In the genomic region with DNA sequence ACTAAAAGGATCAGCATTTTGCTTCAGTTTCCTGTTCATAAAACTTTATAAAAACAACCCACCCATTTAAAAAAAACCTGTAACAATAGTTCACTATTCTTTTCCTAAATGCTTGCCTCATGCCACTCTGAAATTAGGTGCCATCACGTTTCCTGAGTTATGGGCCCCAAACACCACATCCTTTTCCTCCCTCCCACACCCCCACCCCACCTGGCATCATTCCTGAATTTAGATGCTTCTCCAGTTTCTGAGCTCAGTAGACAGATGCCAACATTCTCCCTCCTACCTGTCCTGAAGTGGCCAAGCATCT, we compare ENCODE assay signal across 18 cellular contexts. TPM values are rescaled to one million over a fixed set of nuclear protein-coding genes. Genes with fewer than 3 reads are reported as not detected.
DNase-seq lines count a peak whose midpoint lies in the region; ATAC-seq, FAIRE-seq and TF ChIP-seq lines count a peak whose summit lies in the region.
"Had no signal": no experiment of that assay in that cellular context is flagged by ENCODE, and none has a peak within 500 bp of the region (broad histone marks: within the 10 kb centered on the region; RNA-seq: fewer than 3 reads in every experiment).

No MANE protein-coding gene starts in this region.

- H3K79me2 ChIP-seq in keratinocyte (ENCODE audit: control insufficient read depth, insufficient read depth, low read length), result no peaks in the 10 kb centered on the region

- H3K4me1 ChIP-seq in BLaER1 treated with 17β-estradiol and CSF1 and Interleukin-3, amounts not matched to agents 10 nM and 100 nM, result peaks cover 8 to 52% (median 17%) of the 10 kb centered on the region in 10 experiments; a peak in 18 of 20 replicates
- H3K4me1 ChIP-seq in keratinocyte (ENCODE audit: control insufficient read depth, extremely low read depth, insufficient read depth, low read length), result peaks cover 32% of the 10 kb centered on the region
- peaks cover 0 to 32% (median 24%) of the 10 kb centered on the region in 4 donors for H3K4me1 ChIP-seq in sigmoid colon

- WGBS in sigmoid colon, 2 donors, result 0 to 7% methylated on average over 1 of the region's 1 CpG

- H3K27me3 ChIP-seq in BLaER1 treated with 17β-estradiol and CSF1 and Interleukin-3, amounts not matched to agents 10 nM and 100 nM, result peaks cover 0 to 8% (median 0%) of the 10 kb centered on the region in 11 experiments; a peak in 1 of 22 replicates
- no peaks in the 10 kb centered on the region for H3K27me3 ChIP-seq in keratinocyte (ENCODE audit: control insufficient read depth, extremely low read depth, insufficient read depth, low read length)
- H3K27me3 ChIP-seq in sigmoid colon, result no peaks in the 10 kb centered on the region

- H2AFZ ChIP-seq in keratinocyte (ENCODE audit: control insufficient read depth, low read length), result no peak overlapping the region
- H2AFZ ChIP-seq: GM23338 had no signal

- H3K4me3 ChIP-seq in BLaER1 treated with 17β-estradiol and CSF1 and Interleukin-3, amounts not matched to agents 10 nM and 100 nM, result no peak overlapping the region
- H3K4me3 ChIP-seq in keratinocyte (ENCODE audit: control insufficient read depth in 2 of 3, extremely low read depth in 1 of 3, insufficient read depth in 2 of 3, low read depth in 1 of 3, low read length in 3 of 3), result no peak overlapping the region
- H3K4me3 ChIP-seq in sigmoid colon, result no peak overlapping the region
- H3K4me3 ChIP-seq: GM23338, K562 had no signal

- TF ChIP-seq CTCF in keratinocyte (optimal IDR thresholded peaks at IDR 0.05 in 1 of 3, IDR thresholded peaks at IDR 0.05 in 1 of 3, conservative IDR thresholded peaks at IDR 0.05 in 1 of 3; ENCODE audit: extremely low read depth in 1 of 3, insufficient read depth in 2 of 3, low read length in 3 of 3) (no peak), sigmoid colon (IDR thresholded peaks at IDR 0.05) (no peak)

- H3K4me3 Mint-ChIP-seq in T-cell, result peak overlapping the region; percentile 5 to 68 (median 32)
- H3K4me3 Mint-ChIP-seq: GM23338 had no signal

- FAIRE-seq in keratinocyte (lab: Jason Lieb, UNC), result no peak
- FAIRE-seq: GM18507, K562 had no signal

- H3K27ac ChIP-seq in BLaER1 treated with 17β-estradiol and CSF1 and Interleukin-3, amounts not matched to agents 10 nM and 100 nM, result no peak overlapping the region; a peak in 1 of 22 replicates
- no peak overlapping the region for H3K27ac ChIP-seq in keratinocyte (ENCODE audit: control insufficient read depth, insufficient read depth, low read length)
- peak overlapping the region in 2 of 4 donors; percentile 26 to 32 for H3K27ac ChIP-seq in sigmoid colon

- ATAC-seq in T-cell (replicated peaks in 1 of 4), result peak in 2 of 4 experiments; percentile 20 to 25
- ATAC-seq: GM23338, K562, left colon had no signal

- intact Hi-C loops in sigmoid colon (cut with DNase I), result no loop called here

- H3K4me2 ChIP-seq in BLaER1 treated with 17β-estradiol and CSF1 and Interleukin-3, amounts not matched to agents 10 nM and 100 nM, result peak overlapping the region; percentile 25 to 76 (median 52)
- H3K4me2 ChIP-seq in keratinocyte (ENCODE audit: control insufficient read depth, extremely low read depth, insufficient read depth, low read depth, low read length), result peak overlapping the region; percentile 41
- H3K4me2 ChIP-seq: GM23338 had no signal

- H3K9me3 Mint-ChIP-seq in T-cell, result no peaks in the 10 kb centered on the region
- H3K9me3 Mint-ChIP-seq: GM23338 had no signal

- peaks cover 2% of the 10 kb centered on the region for H3K9me1 ChIP-seq in keratinocyte (ENCODE audit: control insufficient read depth, extremely low read depth, insufficient read depth, low read length)

- H3K36me3 Mint-ChIP-seq in T-cell, result no peaks in the 10 kb centered on the region

- no peaks in the 10 kb centered on the region for H3K36me3 ChIP-seq in BLaER1 treated with 17β-estradiol and CSF1 and Interleukin-3, amounts not matched to agents 10 nM and 100 nM
- H3K36me3 ChIP-seq in keratinocyte (ENCODE audit: control insufficient read depth in 2 of 2, extremely low read depth in 1 of 2, insufficient read depth in 2 of 2, low read length in 2 of 2), result no peaks in the 10 kb centered on the region
- H3K36me3 ChIP-seq in sigmoid colon, result no peaks in the 10 kb centered on the region

- CTCF ChIA-PET in T-cell (lab: Charles Lee), result interaction anchor here (0.6 to 2.1 kb wide), 6 partner anchors 11 to 705 kb away, joined by 3 to 8 read pairs (median 4); no protein-coding TSS in a partner anchor

- DNase-seq in COLO829 (ENCODE audit: low spot score), result peak; percentile 15
- no peak for DNase-seq in T-cell
- DNase-seq in keratinocyte (ENCODE audit: low read depth, low spot score), result no peak
- no peak for DNase-seq in NCI-H446 (lab: John Stamatoyannopoulos, UW)
- no peak for DNase-seq in sigmoid colon
- no peak for DNase-seq in activated CD8-positive, alpha-beta memory T cell treated with anti-CD3 and anti-CD28 coated beads for 24 hours
- DNase-seq in NCI-H1436 (lab: John Stamatoyannopoulos, UW), result no peak
- DNase-seq: GF-D8; hippocampal formation; left colon; NCI-H1417 treated with DMSO at 0.1 percent for 48 hours; NCI-H748 treated with DMSO at 0.1 percent for 48 hours; SHP77; stimulated activated CD4-positive, alpha-beta T cell treated with anti-CD3 and anti-CD28 coated beads, Interleukin-4, amount 100 ng/mL, for 1 hour had no signal

- 0 out of 22 replicates have a peak overlapping the region, but pooled peaks of 1 of the 11 experiments have one; percentile 14 for H3K9ac ChIP-seq in BLaER1 treated with 17β-estradiol and CSF1 and Interleukin-3, amounts not matched to agents 10 nM and 100 nM
- H3K9ac ChIP-seq in keratinocyte (ENCODE audit: control insufficient read depth, extremely low read depth, insufficient read depth, low read length), result no peak overlapping the region

- H3K9me3 ChIP-seq in BLaER1 treated with 17β-estradiol and CSF1 and Interleukin-3, amounts not matched to agents 10 nM and 100 nM (replicated peaks in 1 of 11), result no peaks in the 10 kb centered on the region
- H3K9me3 ChIP-seq in keratinocyte (ENCODE audit: control insufficient read depth, low read depth, low read length) (no peaks in the 10 kb centered on the region), sigmoid colon (no peaks in the 10 kb centered on the region)

- no peaks in the 10 kb centered on the region for H3K27me3 Mint-ChIP-seq in T-cell

- H3K27ac Mint-ChIP-seq in T-cell, result peak overlapping the region; percentile 85 to 96
- H3K27ac Mint-ChIP-seq: GM23338 had no signal

- H3K4me1 Mint-ChIP-seq in T-cell, result peaks cover 77 to 88% (median 84%) of the 10 kb centered on the region in 3 donors

- no peaks in the 10 kb centered on the region for H4K20me1 ChIP-seq in BLaER1 treated with 17β-estradiol and CSF1 and Interleukin-3, amounts not matched to agents 10 nM and 100 nM
- H4K20me1 ChIP-seq in keratinocyte (ENCODE audit: control insufficient read depth, extremely low read depth, insufficient read depth, low read length), result no peaks in the 10 kb centered on the region

- POLR2A ChIA-PET in T-cell (lab: Charles Lee), result interaction anchor here in 1 of 2 donors (0.6 to 0.8 kb wide), 4 partner anchors 14 to 1480 kb away, joined by 3 to 20 read pairs (median 5); no protein-coding TSS in a partner anchor

- dilution Hi-C loops in keratinocyte (cut with MboI; ENCODE audit: extremely low pct_ligation_motif_present, low sequenced_read_pairs), result no loop called here

- TF ChIP-seq POLR2A in sigmoid colon (IDR thresholded peaks at IDR 0.05), result no peak

- TF ChIP-seq EP300 in sigmoid colon (IDR thresholded peaks at IDR 0.05), result no peak

RNA-seq across cellular contexts. Expression of gene ARHGEF3, which starts 11.9 kb away (rescaled TPM):
- total RNA-seq in T-cell, result 100 to 1,000 TPM in 4 of 5 donors, 10 to 100 TPM in 1; 93.4 to 132 (median 124) TPM
- 18.6 to 29.9 TPM (median 26.2 TPM) in 3 replicates for polyA plus RNA-seq in keratinocyte
- 11.1 TPM for polyA plus RNA-seq in keratinocyte (2011; ENCODE audit: low read depth)
- polyA plus RNA-seq in keratinocyte (2011; cell fraction: cytosol; rRNA removed), result 20.9 and 29.6 TPM in 2 replicates
- polyA plus RNA-seq in keratinocyte (2011; cell fraction: nucleus; rRNA removed), result 40.7 and 41.9 TPM in 2 replicates
- 11.2 and 24.6 TPM in 2 replicates for polyA plus RNA-seq in keratinocyte (2012; ENCODE audit: low replicate concordance)
- 20.9 to 29.1 TPM (median 25.6 TPM) in 3 replicates for polyA minus RNA-seq in keratinocyte
- polyA minus RNA-seq in keratinocyte (2011; cell fraction: cytosol; rRNA and poly(A)+ RNA removed), result 17.5 TPM
- polyA minus RNA-seq in keratinocyte (2011; cell fraction: nucleus; rRNA and poly(A)+ RNA removed), result 19.2 and 35.8 TPM in 2 replicates
- total RNA-seq in sigmoid colon, result 10 to 100 TPM; 20.3 to 34.2 (median 24.5) TPM
- 10 to 100 TPM in 1 of 3 donors, 1 to 10 TPM in 2; 5.3 to 17.9 (median 7.8) TPM for polyA plus RNA-seq in sigmoid colon
